In genomic region chr3:133476971-133477375, GRCh38 we compare ENCODE assay signal across 12 cellular contexts.
DNase-seq lines count a peak whose midpoint lies in the region; TF ChIP-seq lines count a peak whose summit lies in the region.
"Had no signal": no experiment of that assay in that cellular context is flagged by ENCODE, and none has a peak within 500 bp of the region (broad histone marks: within the 10 kb centered on the region; RNA-seq: fewer than 3 reads in every experiment).

No MANE protein-coding gene starts in this region.

- DNase-seq in HT-29 (ENCODE audit: low spot score) (peak; percentile 69), NCI-H345 (lab: John Stamatoyannopoulos, UW) (peak; percentile 50), colonic mucosa (peak; percentile 53), inferior parietal cortex (ENCODE audit: extremely low spot score) (no peak), foreskin melanocyte (no peak)
- no peak for DNase-seq in effector CD8-positive, alpha-beta T cell (lab: John Stamatoyannopoulos, UW)
- DNase-seq in activated effector memory CD4-positive, alpha-beta T cell treated with Interleukin-2 at 50 U/mL for 16 hours = no peak
- DNase-seq: activated CD4-positive, alpha-beta T cell treated with anti-CD3 and anti-CD28 coated beads for 48 hours; activated naive CD4-positive, alpha-beta T cell treated with anti-CD3 and anti-CD28 coated beads for 36 hours; mesenchymal stem cell; Right ventricle myocardium superior had no signal

- TF ChIP-seq CTCF in colonic mucosa (IDR thresholded peaks at IDR 0.05) = no peak

- no peaks in the 10 kb centered on the region for H3K9me3 ChIP-seq in BLaER1
- H3K9me3 ChIP-seq in colonic mucosa = no peaks in the 10 kb centered on the region

- intact Hi-C loops in colonic mucosa (cut with DNase I) = no loop called here

- H3K27ac ChIP-seq in BLaER1 (no peak overlapping the region), colonic mucosa (no peak overlapping the region)

- no peaks in the 10 kb centered on the region for H3K36me3 ChIP-seq in BLaER1
- no peaks in the 10 kb centered on the region for H3K36me3 ChIP-seq in colonic mucosa

- no peaks in the 10 kb centered on the region for H3K27me3 ChIP-seq in BLaER1
- no peaks in the 10 kb centered on the region for H3K27me3 ChIP-seq in colonic mucosa

- H3K4me1 ChIP-seq in BLaER1 (peaks cover 50% of the 10 kb centered on the region), colonic mucosa (no peaks in the 10 kb centered on the region)

- H3K9ac ChIP-seq in BLaER1 (no peak overlapping the region), colonic mucosa (ENCODE audit: low read depth in 2 of 2, low read length in 2 of 2) (peak overlapping the region in 1 of 2 donors; percentile 6)

- no peaks in the 10 kb centered on the region for H4K20me1 ChIP-seq in BLaER1

- peak overlapping the region; percentile 19; the same call in 1 of the 2 replicates for H3K4me2 ChIP-seq in BLaER1

- H3K4me3 ChIP-seq in BLaER1 = no peak overlapping the region
- no peak overlapping the region for H3K4me3 ChIP-seq in colonic mucosa

Comparison
In these comparisons a context has a peak if more than half of its experiments do, and no peak if none do; other contexts are left out.
1. DNase-seq: peak in HT-29 (single experiment), NCI-H345 (single experiment) and colonic mucosa (single experiment); none in inferior parietal cortex (single experiment), foreskin melanocyte (single experiment), effector CD8-positive, alpha-beta T cell (single experiment) and activated effector memory CD4-positive, alpha-beta T cell treated with Interleukin-2 at 50 U/mL for 16 hours (single experiment).